ENCODE assay signal across 29 cellular contexts in genomic region chr7:121214652-121215051, GRCh38.
"Had no signal": no experiment of that assay in that cellular context is flagged by ENCODE, and none has a peak within 500 bp of the region (broad histone marks: within the 10 kb centered on the region; RNA-seq: fewer than 3 reads in every experiment).

No MANE protein-coding gene starts in this region.

- DNase-seq: activated CD4-positive, alpha-beta T cell treated with anti-CD3 and anti-CD28 coated beads for 1 hour; activated CD4-positive, alpha-beta T cell treated with anti-CD3 and anti-CD28 coated beads for 48 hours; activated CD4-positive, CD25-positive, alpha-beta regulatory T cell; activated CD8-positive, alpha-beta T cell treated with anti-CD3 and anti-CD28 coated beads for 36 hours; activated gamma-delta T cell; activated naive CD4-positive, alpha-beta T cell treated with Interleukin-2 at 50 U/mL for 16 hours; activated naive CD8-positive, alpha-beta T cell treated with anti-CD3 and anti-CD28 coated beads, Interleukin-2, amount 10 ng/mL, durations not matched to agents 7 days and 5 days; activated T-cell treated with anti-CD3 and anti-CD28 coated beads, Interleukin-2, amount 50 U/mL, for 1 hour; adrenal gland; anterior cingulate cortex; cerebellar nuclear complex; Kasumi-1; KG1; MM.1S; MV-4-11; NCI-H1092; NCI-H1436 treated with DMSO at 0.1 percent for 48 hours; NCI-H1694 treated with DMSO at 0.1 percent for 48 hours; NCI-H2029; NCI-H345; NCI-H526; NCI-H774; NK-92 treated with Interleukin-12 subunit alpha and Interleukin-12 subunit beta, amount 100 ng/mL, for 24 hours; PC-3; SIG-M5; T1000; WERI-Rb-1 had no signal

- H3K4me3 ChIP-seq: adrenal gland, SK-N-MC had no signal

- ATAC-seq: activated CD8-positive, alpha-beta T cell treated with anti-CD3 and anti-CD28 coated beads for 36 hours; PC-3; Right ventricle myocardium inferior had no signal
